ENCODE assay signal across 8 cellular contexts in the genomic region with DNA sequence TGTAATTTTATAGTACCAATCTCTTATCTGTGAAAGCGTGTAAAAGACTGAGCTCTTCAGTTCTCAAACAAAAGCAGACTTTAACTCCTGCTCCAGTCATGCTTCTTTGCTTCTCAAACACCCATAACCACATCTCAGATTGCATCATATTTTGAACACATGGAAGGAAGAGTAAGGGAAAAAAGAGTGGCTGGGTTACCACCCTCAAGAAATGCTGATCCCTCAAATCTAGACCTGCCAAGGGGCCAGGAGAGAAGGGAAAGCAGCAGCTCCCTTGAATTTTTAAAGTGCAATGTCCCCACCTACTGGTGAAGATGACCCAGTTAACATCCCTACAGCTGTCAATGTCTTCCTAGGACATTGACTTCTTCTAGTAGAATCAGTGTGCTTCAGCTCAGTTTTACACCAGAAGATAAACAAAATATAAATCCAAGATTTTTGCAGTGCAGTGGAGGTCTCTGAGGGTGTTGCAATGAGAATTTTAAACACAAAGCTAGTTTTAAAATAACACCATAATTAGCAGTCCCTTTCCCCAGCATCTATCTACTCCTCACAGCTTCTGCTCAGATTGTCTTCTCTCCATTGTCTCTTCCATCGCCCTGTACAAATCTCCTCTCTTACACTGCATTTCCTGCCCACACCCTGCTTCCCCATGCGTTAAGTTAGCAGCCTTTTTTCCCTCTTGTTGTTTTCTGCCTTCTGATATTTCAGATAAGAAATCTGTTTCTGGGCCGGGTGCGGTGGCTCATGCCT. TPM values are rescaled to one million over a fixed set of nuclear protein-coding genes. Genes with fewer than 3 reads are reported as not detected.
A peak's percentile ranks its signal among the peaks of the same experiment; 100 is the strongest.
DNase-seq lines count a peak whose midpoint lies in the region; TF ChIP-seq lines count a peak whose summit lies in the region.

No MANE protein-coding gene starts in this region.

- no peak overlapping the region for H3K4me2 ChIP-seq in PC-9

- CTCF ChIA-PET in PC-9 (lab: Charles Lee) = interaction anchor here (0.7 to 1.2 kb wide), 6 partner anchors 52 to 385 kb away, joined by 3 to 6 read pairs (median 4); a partner anchor contains a TSS

- H3K27me3 ChIP-seq in PC-9 (ENCODE audit: insufficient read depth, low read depth) = peaks cover 23% of the 10 kb centered on the region
- no peaks in the 10 kb centered on the region for H3K27me3 ChIP-seq in kidney epithelial cell (ENCODE audit: control insufficient read depth, insufficient read depth, low read length)
- H3K27me3 ChIP-seq in suprapubic skin = peaks cover 9% of the 10 kb centered on the region

- WGBS in suprapubic skin = 43% methylated on average over 5 of the region's 5 CpGs

- H3K9me3 ChIP-seq in PC-9 (ENCODE audit: insufficient read depth, low read depth) (no peaks in the 10 kb centered on the region), suprapubic skin (no peaks in the 10 kb centered on the region)

- H3K27ac ChIP-seq in PC-9 (no peak overlapping the region), suprapubic skin (no peak overlapping the region)

- no peaks in the 10 kb centered on the region for H4K20me1 ChIP-seq in PC-9 (ENCODE audit: insufficient read depth)

- no peak overlapping the region for H2AFZ ChIP-seq in PC-9

- peak; percentile 66 for DNase-seq in NCI-H510A treated with DMSO at 0.1 percent for 48 hours (lab: John Stamatoyannopoulos, UW)
- no peak for DNase-seq in NCI-H510A (lab: John Stamatoyannopoulos, UW)
- DNase-seq in HuH-7.5 (ENCODE audit: low spot score) = peak; percentile 7
- peak in 1 of 2 experiments; percentile 37 for DNase-seq in PC-9
- DNase-seq in cardiac fibroblast (ENCODE audit: low read depth in 2 of 2) = peak; percentile 67 to 72
- no peak for DNase-seq in kidney epithelial cell (ENCODE audit: low read depth)
- no peak for DNase-seq in suprapubic skin (ENCODE audit: low spot score in 2 of 2)
- no peak for DNase-seq in activated CD4-positive, CD25-positive, alpha-beta regulatory T cell (lab: John Stamatoyannopoulos, UW)

- TF ChIP-seq EP300 in suprapubic skin (IDR thresholded peaks at IDR 0.05) = no peak

- BruUV-seq in PC-9 (replicated peaks; lab: Mats Ljungman, UMichigan) = no TSS peak

- POLR2A ChIA-PET in PC-9 (lab: Charles Lee; ENCODE audit: unreplicated experiment) = interaction anchor here (0.5 to 0.7 kb wide), 3 partner anchors 31 to 994 kb away, joined by 3 to 6 read pairs (median 4); no protein-coding TSS in a partner anchor

- no peaks in the 10 kb centered on the region for H3K79me2 ChIP-seq in PC-9 (ENCODE audit: low read depth)

- H3K4me3 ChIP-seq in PC-9 = no peak overlapping the region
- H3K4me3 ChIP-seq in cardiac fibroblast (replicated peaks in 1 of 2; ENCODE audit: low read depth in 2 of 2, low read length in 2 of 2) = no peak overlapping the region
- no peak overlapping the region for H3K4me3 ChIP-seq in kidney epithelial cell (ENCODE audit: low read depth, low read length)
- no peak overlapping the region for H3K4me3 ChIP-seq in suprapubic skin

- no peaks in the 10 kb centered on the region for H3F3A ChIP-seq in PC-9 (ENCODE audit: insufficient read depth, low read depth)

- TF ChIP-seq CTCF in PC-9 (conservative IDR thresholded peaks at IDR 0.05) (peak; percentile 72), cardiac fibroblast (IDR thresholded peaks at IDR 0.05; ENCODE audit: low read depth, low read length) (peak; percentile 67), kidney epithelial cell (IDR thresholded peaks at IDR 0.05; ENCODE audit: insufficient read depth, low read length, poor library complexity, severe bottlenecking) (peak; percentile 45), suprapubic skin (IDR thresholded peaks at IDR 0.05) (peak; percentile 51 to 59)

- H3K36me3 ChIP-seq in PC-9 (ENCODE audit: low read depth) (no peaks in the 10 kb centered on the region), kidney epithelial cell (ENCODE audit: control insufficient read depth, insufficient read depth, low read length) (no peaks in the 10 kb centered on the region), suprapubic skin (no peaks in the 10 kb centered on the region)

- no peaks in the 10 kb centered on the region for H3K4me1 ChIP-seq in PC-9 (replicated peaks; ENCODE audit: insufficient read depth)
- H3K4me1 ChIP-seq in suprapubic skin = peaks cover 6% of the 10 kb centered on the region

- TF ChIP-seq POLR2A in suprapubic skin (IDR thresholded peaks at IDR 0.05) = no peak

- intact Hi-C loops in PC-9 (cut with micrococcal nuclease; ENCODE audit: unreplicated experiment) = loop anchor here (1.0 to 5.0 kb wide), 2 partner anchors 354 to 371 kb away; no protein-coding TSS in a partner anchor

- no peaks in the 10 kb centered on the region for H3K9me2 ChIP-seq in PC-9 (ENCODE audit: insufficient read depth)

RNA-seq across cellular contexts. Expression of a gene that starts 22.6 kb away (rescaled TPM):
- total RNA-seq in PC-9 (2021) = not detected in 2 replicates
- total RNA-seq in kidney epithelial cell = not detected in 2 replicates
- total RNA-seq in suprapubic skin = 10 to 100 TPM; 60.4 to 97.2 (median 80.9) TPM

RNA-seq across cellular contexts. Expression of a gene that starts 30.8 kb away (rescaled TPM):
- total RNA-seq in PC-9 (2021) = 3.4 and 4.3 TPM in 2 replicates
- not detected in 2 replicates for total RNA-seq in kidney epithelial cell
- total RNA-seq in suprapubic skin = 1 to 10 TPM; 1.6 to 5.1 (median 2.7) TPM

RNA-seq across cellular contexts. Expression of a gene that starts 44.8 kb away (rescaled TPM):
- not detected in 2 replicates for total RNA-seq in PC-9 (2021)
- not detected in 2 replicates for total RNA-seq in kidney epithelial cell
- total RNA-seq in suprapubic skin = 10 to 100 TPM in 1 of 4 donors, 1 to 10 TPM in 3; 2.8 to 12.5 (median 5.5) TPM

RNA-seq across cellular contexts. Expression of a gene that starts 52.6 kb away (rescaled TPM):
- 70.6 and 91.2 TPM in 2 replicates for total RNA-seq in PC-9 (2021)
- total RNA-seq in kidney epithelial cell = 22.5 and 22.7 TPM in 2 replicates
- total RNA-seq in suprapubic skin = 10 to 100 TPM; 17.7 to 20.8 (median 20.1) TPM

RNA-seq across cellular contexts. Expression of a gene that starts 57.9 kb away (rescaled TPM):
- total RNA-seq in PC-9 (2021) = 70.8 and 101 TPM in 2 replicates
- 62.8 and 84.1 TPM in 2 replicates for total RNA-seq in kidney epithelial cell
- total RNA-seq in suprapubic skin = 10 to 100 TPM; 43.6 to 62.7 (median 49.0) TPM

Comparison
In these comparisons a context has a peak if more than half of its experiments do, and no peak if none do; other contexts are left out.
1. DNase-seq: peak in NCI-H510A treated with DMSO at 0.1 percent for 48 hours (single experiment), HuH-7.5 (single experiment) and cardiac fibroblast (2 of 2); none in NCI-H510A (single experiment), kidney epithelial cell (single experiment), suprapubic skin (0 of 2) and activated CD4-positive, CD25-positive, alpha-beta regulatory T cell (0 of 4).
2. RNA of a gene that starts 22.6 kb away (total RNA-seq): 60.4 to 97.2 TPM in suprapubic skin; not detected in PC-9 and not detected in kidney epithelial cell; every median in the first group is over 10 times any median in the second.
3. Peak in every context shown above with its lines, with median percentiles within 50 percentile points of each other: CTCF ChIP-seq.